In the genomic region with DNA sequence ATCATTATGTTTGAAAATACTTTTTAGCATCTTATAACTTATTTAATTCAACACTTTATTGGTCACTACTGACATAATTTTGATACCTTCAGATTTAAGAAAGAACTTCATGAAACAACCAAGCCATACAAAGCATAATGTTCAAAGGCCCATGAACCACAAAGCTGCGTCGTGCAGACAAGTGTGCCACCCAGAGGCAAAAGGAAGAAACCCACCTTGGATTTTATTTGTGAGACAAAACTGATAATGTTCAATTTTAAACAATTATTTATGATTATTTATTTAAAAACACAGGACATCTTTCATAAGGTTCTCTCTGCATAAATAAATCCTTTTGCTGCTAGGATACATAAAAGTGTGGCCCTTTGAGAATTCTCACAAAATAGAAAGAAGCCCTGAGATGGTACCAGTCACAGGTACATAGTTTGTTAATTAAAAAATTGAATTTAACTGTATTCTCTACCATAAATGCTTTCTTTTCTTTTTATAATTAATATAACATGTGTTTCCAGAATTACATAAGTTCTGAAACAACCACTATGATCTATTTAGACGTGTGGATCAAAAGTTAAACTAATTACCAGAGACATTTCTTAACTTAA, we compare ENCODE assay signal across 8 cellular contexts.
DNase-seq lines count a peak whose midpoint lies in the region; ATAC-seq and TF ChIP-seq lines count a peak whose summit lies in the region.

No MANE protein-coding gene starts in this region.

- TF ChIP-seq CTCF in Loucy (conservative IDR thresholded peaks at IDR 0.05; ENCODE audit: low read length) (peak; percentile 85), mucosa of descending colon (IDR thresholded peaks at IDR 0.05) (peak; percentile 35), lower leg skin (IDR thresholded peaks at IDR 0.05) (no peak)

- 27 to 34% methylated on average over 3 of the region's 3 CpGs for WGBS in lower leg skin, 2 donors

- no peaks in the 10 kb centered on the region for H3F3A ChIP-seq in Loucy (ENCODE audit: low read depth)

- no peaks in the 10 kb centered on the region for H3K27me3 ChIP-seq in Loucy (ENCODE audit: insufficient read depth, low read length, poor library complexity, severe bottlenecking)

- no peaks in the 10 kb centered on the region for H3K79me2 ChIP-seq in Loucy (ENCODE audit: insufficient read depth, low read length)

- ATAC-seq in mucosa of descending colon = peak; percentile 45
- no peak for ATAC-seq in sciatic nerve

- no peak overlapping the region for H3K4me3 ChIP-seq in Loucy (ENCODE audit: low read length, poor library complexity, severe bottlenecking)
- no peak overlapping the region for H3K4me3 ChIP-seq in mucosa of descending colon
- H3K4me3 ChIP-seq in lower leg skin (ENCODE audit: low read depth, poor library complexity, severe bottlenecking) = no peak overlapping the region

- H3K9me3 ChIP-seq in Loucy (ENCODE audit: insufficient read depth, low read depth, low read length) (no peaks in the 10 kb centered on the region), mucosa of descending colon (no peaks in the 10 kb centered on the region)

- H3K9ac ChIP-seq in Loucy (ENCODE audit: low read depth, low read length, poor library complexity, severe bottlenecking) = no peak overlapping the region

- DNase-seq in activated T-cell treated with anti-CD3 and anti-CD28 coated beads for 48 hours (ENCODE audit: low read depth) (peak; percentile 25), activated T-cell treated with anti-CD3 and anti-CD28 coated beads for 4 hours (no peak), RPMI8226 (peak; percentile 33), dedifferentiated amniotic fluid mesenchymal stem cell (ENCODE audit: extremely low spot score) (peak; percentile 56), mucosa of descending colon (peak in 1 of 3 donors; percentile 46), sciatic nerve (ENCODE audit: low spot score) (no peak), lower leg skin (ENCODE audit: low spot score in 2 of 2) (no peak)

- H3K4me2 ChIP-seq in Loucy (ENCODE audit: low read depth, low read length, poor library complexity, severe bottlenecking) = no peak overlapping the region

- H3K4me1 ChIP-seq in Loucy (ENCODE audit: insufficient read depth, low read length, poor library complexity, severe bottlenecking) (no peaks in the 10 kb centered on the region), mucosa of descending colon (ENCODE audit: low read depth) (no peaks in the 10 kb centered on the region)

- intact Hi-C loops in mucosa of descending colon (cut with DNase I, micrococcal nuclease) = loop anchor here in 1 of 2 donors (5.0 kb wide), 1 partner anchor 206 kb away; no protein-coding TSS in a partner anchor
- intact Hi-C loops in sciatic nerve (cut with DNase I) = no loop called here
- intact Hi-C loops in lower leg skin (cut with DNase I; ENCODE audit: low total_unique reads) = no loop called here

- H2AFZ ChIP-seq in Loucy (ENCODE audit: low read length) = no peak overlapping the region

- H3K36me3 ChIP-seq in Loucy (ENCODE audit: insufficient read depth, low read length) (peaks cover 4% of the 10 kb centered on the region; the same call in 1 of the 2 replicates), mucosa of descending colon (ENCODE audit: low read depth) (no peaks in the 10 kb centered on the region)

- no peak for TF ChIP-seq POLR2A in lower leg skin (IDR thresholded peaks at IDR 0.05)

- no peaks in the 10 kb centered on the region for H4K20me1 ChIP-seq in Loucy (ENCODE audit: insufficient read depth, low read length, poor library complexity, severe bottlenecking)

- no peaks in the 10 kb centered on the region for H3K9me2 ChIP-seq in Loucy (replicated peaks; ENCODE audit: low read depth, low read length)

Comparison
In these comparisons a context has a peak if more than half of its experiments do, and no peak if none do; other contexts are left out.
1. DNase-seq: peak in activated T-cell treated with anti-CD3 and anti-CD28 coated beads for 48 hours (single experiment), RPMI8226 (single experiment) and dedifferentiated amniotic fluid mesenchymal stem cell (single experiment); none in activated T-cell treated with anti-CD3 and anti-CD28 coated beads for 4 hours (single experiment), sciatic nerve (single experiment) and lower leg skin (0 of 2).
2. CTCF ChIP-seq: peak in Loucy (single experiment) and mucosa of descending colon (single experiment); none in lower leg skin (0 of 3).